Comparison of ENCODE assay signal across 11 cellular contexts in the genomic region with DNA sequence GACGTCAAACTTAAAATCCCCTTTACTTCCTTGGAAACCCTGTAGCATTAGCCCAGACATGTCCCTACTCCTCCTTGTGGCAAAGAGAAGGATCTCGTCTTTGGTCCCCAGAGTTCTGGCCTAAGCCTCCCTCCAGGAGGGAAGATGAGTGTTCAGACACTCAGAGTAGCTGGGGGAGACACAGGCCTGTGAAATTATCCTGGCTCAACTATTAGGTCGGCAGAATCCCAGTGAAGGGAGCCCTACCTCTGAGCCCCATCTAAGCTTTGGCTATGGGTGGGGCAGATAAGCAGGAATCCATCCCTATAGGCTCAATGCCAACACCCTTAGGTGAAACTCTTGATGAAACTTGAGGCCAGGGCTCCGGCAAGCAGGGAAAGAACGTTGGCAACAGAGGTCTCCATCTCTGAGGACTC. TPM values are rescaled to one million over a fixed set of nuclear protein-coding genes. Genes with fewer than 3 reads are reported as not detected.
DNase-seq lines count a peak whose midpoint lies in the region; ATAC-seq and TF ChIP-seq lines count a peak whose summit lies in the region.
"Had no signal": no experiment of that assay in that cellular context is flagged by ENCODE, and none has a peak within 500 bp of the region (broad histone marks: within the 10 kb centered on the region; RNA-seq: fewer than 3 reads in every experiment).

No MANE protein-coding gene starts in this region.

- no TSS peak for BruUV-seq in PC-3 (replicated peaks; lab: Mats Ljungman, UMichigan)

- no peak overlapping the region for H3K27ac Mint-ChIP-seq in endodermal cell
- no peak overlapping the region for H3K27ac Mint-ChIP-seq in activated T-cell treated with anti-CD3 and anti-CD28 coated beads, Interleukin-2, amount 50 U/mL, for 72 hours
- H3K27ac Mint-ChIP-seq in activated naive CD4-positive, alpha-beta T cell treated with anti-CD3 and anti-CD28 coated beads, Interleukin-2, amount 50 U/mL, for 72 hours = peak overlapping the region in 1 of 2 donors; percentile 36

- H3K36me3 Mint-ChIP-seq in endodermal cell (ENCODE audit: low read depth) = no peaks in the 10 kb centered on the region
- no peaks in the 10 kb centered on the region for H3K36me3 Mint-ChIP-seq in activated T-cell treated with anti-CD3 and anti-CD28 coated beads, Interleukin-2, amount 50 U/mL, for 72 hours (ENCODE audit: insufficient read depth in 2 of 2)
- H3K36me3 Mint-ChIP-seq in activated naive CD4-positive, alpha-beta T cell treated with anti-CD3 and anti-CD28 coated beads, Interleukin-2, amount 50 U/mL, for 72 hours = peaks cover 0 to 6% of the 10 kb centered on the region in 2 donors

- H3K9me3 Mint-ChIP-seq in endodermal cell = no peaks in the 10 kb centered on the region
- no peaks in the 10 kb centered on the region for H3K9me3 Mint-ChIP-seq in activated T-cell treated with anti-CD3 and anti-CD28 coated beads, Interleukin-2, amount 50 U/mL, for 72 hours
- no peaks in the 10 kb centered on the region for H3K9me3 Mint-ChIP-seq in activated naive CD4-positive, alpha-beta T cell treated with anti-CD3 and anti-CD28 coated beads, Interleukin-2, amount 50 U/mL, for 72 hours
- H3K9me3 Mint-ChIP-seq: effector memory CD8-positive, alpha-beta T cell had no signal

- peaks cover 20% of the 10 kb centered on the region for H3K79me2 ChIP-seq in PC-3 (ENCODE audit: low read length)

- peaks cover 16% of the 10 kb centered on the region for H3F3A ChIP-seq in PC-3 (ENCODE audit: low read length, unreplicated experiment)

- H3K9ac ChIP-seq in PC-3 (ENCODE audit: low read length) (peak overlapping the region; percentile 62), endodermal cell (ENCODE audit: extremely low read depth, low read length, poor library complexity, severe bottlenecking) (no peak overlapping the region)

- whole genome bisulfite sequencing in endodermal cell (ENCODE audit: insufficient coverage in 1 of 2, insufficient read length in 1 of 2), 2 experiments = 75 to 85% methylated on average over 4 to 5 of the region's 5 CpGs
- WGBS in stomach, 5 donors = 47 to 70% (median 49%) methylated on average over 5 of the region's 5 CpGs

- H3K4me1 ChIP-seq in PC-3 (ENCODE audit: insufficient read depth, low read length) (peaks cover 54% of the 10 kb centered on the region), endodermal cell (ENCODE audit: control insufficient read depth, insufficient read depth, low read length) (no peaks in the 10 kb centered on the region), stomach (peaks cover 16 to 36% (median 26%) of the 10 kb centered on the region in 4 donors)

- intact Hi-C loops in PC-3 (cut with micrococcal nuclease) = loop anchor here (5.0 to 10.0 kb wide), 2 partner anchors 74 to 166 kb away; partner anchors contain the start of genes ARID1A and PIGV
- intact Hi-C loops in stomach (cut with DNase I; ENCODE audit: low total_unique reads) = no loop called here

- no peaks in the 10 kb centered on the region for H3K36me3 ChIP-seq in PC-3 (ENCODE audit: low read depth, low read length)
- no peaks in the 10 kb centered on the region for H3K36me3 ChIP-seq in endodermal cell (ENCODE audit: control insufficient read depth, insufficient read depth, low read length)
- H3K36me3 ChIP-seq in stomach = peaks cover 0 to 22% (median 19%) of the 10 kb centered on the region in 4 donors

- peaks cover 16% of the 10 kb centered on the region for H3K4me1 Mint-ChIP-seq in endodermal cell
- peaks cover 25% of the 10 kb centered on the region for H3K4me1 Mint-ChIP-seq in activated T-cell treated with anti-CD3 and anti-CD28 coated beads, Interleukin-2, amount 50 U/mL, for 72 hours (ENCODE audit: low read depth)

- TF ChIP-seq POLR2A in stomach (IDR thresholded peaks at IDR 0.05) = no peak

- H3K27me3 Mint-ChIP-seq in endodermal cell (ENCODE audit: insufficient read depth) = peaks cover 13% of the 10 kb centered on the region
- no peaks in the 10 kb centered on the region for H3K27me3 Mint-ChIP-seq in activated T-cell treated with anti-CD3 and anti-CD28 coated beads, Interleukin-2, amount 50 U/mL, for 72 hours (ENCODE audit: low read depth)
- H3K27me3 Mint-ChIP-seq: effector memory CD8-positive, alpha-beta T cell had no signal

- no peak for ATAC-seq in PC-3
- no peak for ATAC-seq in activated T-cell treated with anti-CD3 and anti-CD28 coated beads, Interleukin-2, amount 50 U/mL, for 72 hours (replicated peaks in 1 of 2)
- no peak for ATAC-seq in activated naive CD4-positive, alpha-beta T cell treated with anti-CD3 and anti-CD28 coated beads, Interleukin-2, amount 50 U/mL, for 72 hours
- ATAC-seq: effector memory CD8-positive, alpha-beta T cell had no signal

- DNase-seq in ELR (ENCODE audit: low read depth) (peak; percentile 69), PC-3 (peak; percentile 74), endodermal cell (peak; percentile 68), retinal pigment epithelial cell (ENCODE audit: low read depth) (no peak), stomach (no peak)
- DNase-seq in activated T-cell treated with anti-CD3 and anti-CD28 coated beads, Interleukin-2, amount 50 U/mL, for 72 hours = no peak
- no peak for DNase-seq in activated naive CD4-positive, alpha-beta T cell treated with anti-CD3 and anti-CD28 coated beads, Interleukin-2, amount 50 U/mL, for 72 hours (ENCODE audit: low spot score in 2 of 2)
- DNase-seq: effector memory CD8-positive, alpha-beta T cell; NCI-H1930; stimulated activated naive CD4-positive, alpha-beta T cell had no signal

- no peak for TF ChIP-seq EP300 in stomach (IDR thresholded peaks at IDR 0.05)

- H3K4me3 Mint-ChIP-seq in endodermal cell = no peak overlapping the region
- peak overlapping the region in 1 of 2 donors; percentile 38 for H3K4me3 Mint-ChIP-seq in activated T-cell treated with anti-CD3 and anti-CD28 coated beads, Interleukin-2, amount 50 U/mL, for 72 hours
- H3K4me3 Mint-ChIP-seq: effector memory CD8-positive, alpha-beta T cell had no signal

- H3K9me3 ChIP-seq in PC-3 (ENCODE audit: low read length) = no peaks in the 10 kb centered on the region
- no peaks in the 10 kb centered on the region for H3K9me3 ChIP-seq in endodermal cell (ENCODE audit: control insufficient read depth, low read length)
- H3K9me3 ChIP-seq in stomach = no peaks in the 10 kb centered on the region

- H3K4me2 ChIP-seq in PC-3 (ENCODE audit: low read length) = peak overlapping the region; percentile 61

- H4K20me1 ChIP-seq in PC-3 (ENCODE audit: low read length) = peaks cover 7% of the 10 kb centered on the region; the same call in 1 of the 2 replicates

- peak; percentile 51 for TF ChIP-seq CTCF in PC-3 (conservative IDR thresholded peaks at IDR 0.05; ENCODE audit: low read depth, low read length)
- TF ChIP-seq CTCF in endodermal cell (conservative IDR thresholded peaks at IDR 0.05) = peak; percentile 68
- peak; percentile 44 for TF ChIP-seq CTCF in retinal pigment epithelial cell (conservative IDR thresholded peaks at IDR 0.05; ENCODE audit: low read depth, low read length)
- TF ChIP-seq CTCF in stomach (IDR thresholded peaks at IDR 0.05) = no peak

- no peak overlapping the region; the same call in 1 of the 2 replicates for H3K4me3 ChIP-seq in PC-3 (ENCODE audit: low read length)
- no peak overlapping the region for H3K4me3 ChIP-seq in endodermal cell (ENCODE audit: low read length)
- H3K4me3 ChIP-seq in retinal pigment epithelial cell (ENCODE audit: low read length) = no peak overlapping the region
- H3K4me3 ChIP-seq in stomach = no peak overlapping the region
- H3K4me3 ChIP-seq: lung had no signal

- POLR2A ChIA-PET in PC-3 (lab: Charles Lee; ENCODE audit: unreplicated experiment) = no interaction called here

- CTCF ChIA-PET in PC-3 (lab: Charles Lee) = interaction anchor here (0.5 to 1.2 kb wide), 2 partner anchors 12 to 21 kb away, joined by 4 to 11 read pairs; no protein-coding TSS in a partner anchor

- no peaks in the 10 kb centered on the region for H3K27me3 ChIP-seq in PC-3 (ENCODE audit: low read length)
- no peaks in the 10 kb centered on the region for H3K27me3 ChIP-seq in endodermal cell (ENCODE audit: control insufficient read depth, insufficient read depth, low read length, poor library complexity, severe bottlenecking)
- no peaks in the 10 kb centered on the region for H3K27me3 ChIP-seq in stomach

- H3K9me2 ChIP-seq in PC-3 (replicated peaks; ENCODE audit: low read length) = no peaks in the 10 kb centered on the region

- peak overlapping the region; percentile 95 for H3K27ac ChIP-seq in PC-3 (ENCODE audit: low read length)
- no peak overlapping the region for H3K27ac ChIP-seq in endodermal cell (ENCODE audit: low read depth, low read length)
- peak overlapping the region in 1 of 5 donors; percentile 92 for H3K27ac ChIP-seq in stomach

- peak overlapping the region; percentile 33; the same call in 1 of the 2 replicates for H2AFZ ChIP-seq in PC-3 (ENCODE audit: low read length)

RNA-seq across cellular contexts. Expression of gene SFN, which starts 1.7 kb away (rescaled TPM):
- total RNA-seq in PC-3 (2014; rRNA removed) = 411 and 577 TPM in 2 replicates
- 1 to 10 TPM; 1.5 to 2.6 TPM for total RNA-seq in endodermal cell
- polyA plus RNA-seq in endodermal cell (2013, experiment 1 of 2) = 0.50 TPM
- polyA plus RNA-seq in endodermal cell (2013, experiment 2 of 2) = 0.87 TPM
- total RNA-seq in stomach = 100 to 1,000 TPM in 1 of 5 donors, 10 to 100 TPM in 4; 17.4 to 109 (median 78.1) TPM
- 100 to 1,000 TPM in 2 of 3 donors, 10 to 100 TPM in 1; 77.6 to 410 (median 146) TPM for polyA plus RNA-seq in stomach
- total RNA-seq in activated T-cell treated with anti-CD3 and anti-CD28 coated beads, Interleukin-2, amount 50 U/mL, for 72 hours = 1 to 10 TPM in 1 of 2 donors, under 1 TPM in 1; 0.86 to 2.2 TPM
- 1 to 10 TPM; 1.1 to 2.3 TPM for total RNA-seq in activated naive CD4-positive, alpha-beta T cell treated with anti-CD3 and anti-CD28 coated beads, Interleukin-2, amount 50 U/mL, for 72 hours

RNA-seq across cellular contexts. Expression of gene GPN2, which starts 28.8 kb away (rescaled TPM):
- total RNA-seq in PC-3 (2014; rRNA removed) (24.6 and 28.2 TPM in 2 replicates), endodermal cell (10 to 100 TPM; 32.6 to 38.5 TPM), stomach (10 to 100 TPM in 2 of 5 donors, 1 to 10 TPM in 3; 5.4 to 66.3 (median 9.9) TPM)
- 24.5 TPM for polyA plus RNA-seq in endodermal cell (2013, experiment 1 of 2)
- polyA plus RNA-seq in endodermal cell (2013, experiment 2 of 2) = 21.1 TPM
- 10 to 100 TPM; 11.2 to 20.6 (median 15.6) TPM for polyA plus RNA-seq in stomach
- 10 to 100 TPM; 54.8 to 55.5 TPM for total RNA-seq in activated T-cell treated with anti-CD3 and anti-CD28 coated beads, Interleukin-2, amount 50 U/mL, for 72 hours
- total RNA-seq in activated naive CD4-positive, alpha-beta T cell treated with anti-CD3 and anti-CD28 coated beads, Interleukin-2, amount 50 U/mL, for 72 hours = 10 to 100 TPM; 29.5 to 56.1 TPM

RNA-seq across cellular contexts. Expression of gene ZDHHC18, which starts 34.8 kb away (rescaled TPM):
- 18.1 and 26.9 TPM in 2 replicates for total RNA-seq in PC-3 (2014; rRNA removed)
- 10 to 100 TPM; 39.7 to 42.4 TPM for total RNA-seq in endodermal cell
- 37.1 TPM for polyA plus RNA-seq in endodermal cell (2013, experiment 1 of 2)
- polyA plus RNA-seq in endodermal cell (2013, experiment 2 of 2) = 34.3 TPM
- total RNA-seq in stomach = 10 to 100 TPM in 3 of 5 donors, 1 to 10 TPM in 2; 5.2 to 81.7 (median 13.3) TPM
- polyA plus RNA-seq in stomach = 1 to 10 TPM; 6.3 to 9.0 (median 6.7) TPM
- 10 to 100 TPM; 64.4 to 80.2 TPM for total RNA-seq in activated T-cell treated with anti-CD3 and anti-CD28 coated beads, Interleukin-2, amount 50 U/mL, for 72 hours
- total RNA-seq in activated naive CD4-positive, alpha-beta T cell treated with anti-CD3 and anti-CD28 coated beads, Interleukin-2, amount 50 U/mL, for 72 hours = 10 to 100 TPM; 37.8 to 59.5 TPM

RNA-seq across cellular contexts. Expression of gene GPATCH3, which starts 39.0 kb away (rescaled TPM):
- total RNA-seq in PC-3 (2014; rRNA removed) = 16.1 and 18.8 TPM in 2 replicates
- total RNA-seq in endodermal cell = 10 to 100 TPM; 21.3 to 23.2 TPM
- polyA plus RNA-seq in endodermal cell (2013, experiment 1 of 2) = 11.5 TPM
- polyA plus RNA-seq in endodermal cell (2013, experiment 2 of 2) = 11.3 TPM
- total RNA-seq in stomach = 10 to 100 TPM in 3 of 5 donors, 1 to 10 TPM in 2; 3.1 to 42.0 (median 10.3) TPM
- 10 to 100 TPM; 13.5 to 21.8 (median 18.3) TPM for polyA plus RNA-seq in stomach
- total RNA-seq in activated T-cell treated with anti-CD3 and anti-CD28 coated beads, Interleukin-2, amount 50 U/mL, for 72 hours = 10 to 100 TPM; 10.9 to 11.9 TPM
- 10 to 100 TPM; 11.7 to 13.2 TPM for total RNA-seq in activated naive CD4-positive, alpha-beta T cell treated with anti-CD3 and anti-CD28 coated beads, Interleukin-2, amount 50 U/mL, for 72 hours

RNA-seq across cellular contexts. Expression of gene NR0B2, which starts 52.5 kb away (rescaled TPM):
- total RNA-seq in PC-3 (2014; rRNA removed) = not detected in 2 replicates
- total RNA-seq in endodermal cell = not detected
- not detected for polyA plus RNA-seq in endodermal cell (2013, experiment 1 of 2)
- not detected for polyA plus RNA-seq in endodermal cell (2013, experiment 2 of 2)
- total RNA-seq in stomach = 10 to 100 TPM in 2 of 5 donors, 1 to 10 TPM in 1, not detected in 2; 8.3 to 31.2 (median 21.7) TPM
- polyA plus RNA-seq in stomach = 10 to 100 TPM; 10.7 to 63.3 (median 39.1) TPM
- total RNA-seq in activated T-cell treated with anti-CD3 and anti-CD28 coated beads, Interleukin-2, amount 50 U/mL, for 72 hours = not detected
- not detected for total RNA-seq in activated naive CD4-positive, alpha-beta T cell treated with anti-CD3 and anti-CD28 coated beads, Interleukin-2, amount 50 U/mL, for 72 hours

Comparison
In these comparisons a context has a peak if more than half of its experiments do, and no peak if none do; other contexts are left out.
1. DNase-seq: peak in ELR (single experiment), PC-3 (single experiment) and endodermal cell (single experiment); none in retinal pigment epithelial cell (single experiment), stomach (single experiment), activated T-cell treated with anti-CD3 and anti-CD28 coated beads, Interleukin-2, amount 50 U/mL, for 72 hours (0 of 2) and activated naive CD4-positive, alpha-beta T cell treated with anti-CD3 and anti-CD28 coated beads, Interleukin-2, amount 50 U/mL, for 72 hours (0 of 2).
2. CTCF ChIP-seq: peak in PC-3 (single experiment), endodermal cell (single experiment) and retinal pigment epithelial cell (single experiment); none in stomach (0 of 7).
3. RNA of gene SFN, which starts 1.7 kb away (total RNA-seq): 411 to 577 TPM in PC-3 and 17.4 to 109 TPM in stomach; 1.5 to 2.6 TPM in endodermal cell, 1.1 to 2.3 TPM in activated naive CD4-positive, alpha-beta T cell treated with anti-CD3 and anti-CD28 coated beads, Interleukin-2, amount 50 U/mL, for 72 hours and 0.86 to 2.2 TPM in activated T-cell treated with anti-CD3 and anti-CD28 coated beads, Interleukin-2, amount 50 U/mL, for 72 hours; every median in the first group is over 4 times any median in the second.